ENCODE assay signal across 9 cellular contexts in genomic region chr1:73674945-73675561, GRCh38.
DNase-seq lines count a peak whose midpoint lies in the region; ATAC-seq and TF ChIP-seq lines count a peak whose summit lies in the region.
"Had no signal": no experiment of that assay in that cellular context is flagged by ENCODE, and none has a peak within 500 bp of the region (broad histone marks: within the 10 kb centered on the region; RNA-seq: fewer than 3 reads in every experiment).

No MANE protein-coding gene starts in this region.

- H3K27me3 Mint-ChIP-seq in osteocyte (ENCODE audit: unreplicated experiment): peaks cover 8% of the 10 kb centered on the region
- H3K27me3 Mint-ChIP-seq: activated B cell treated with CpG ODN at 0.5 μM for 24 hours had no signal

- in situ Hi-C loops in GM13976 (cut with MboI; ENCODE audit: low sequenced_read_pairs, unreplicated experiment): no loop called here

- TF ChIP-seq CTCF in GM13976 (IDR thresholded peaks at IDR 0.05; ENCODE audit: borderline replicate concordance, control extremely low read depth, extremely low read depth, insufficient read depth, missing control alignments): peak; percentile 45
- TF ChIP-seq CTCF in choroid plexus epithelial cell (conservative IDR thresholded peaks at IDR 0.05; ENCODE audit: low read depth, low read length): peak; percentile 34
- TF ChIP-seq CTCF in osteocyte (IDR thresholded peaks at IDR 0.05): peak; percentile 70

- no peak overlapping the region for H3K4me3 ChIP-seq in choroid plexus epithelial cell (ENCODE audit: low read depth, low read length)

- peak; percentile 71 for ATAC-seq in HG02981 (IDR thresholded peaks at IDR 0.05; ENCODE audit: unreplicated experiment)

- no peak overlapping the region for H3K4me3 Mint-ChIP-seq in osteocyte (ENCODE audit: unreplicated experiment)
- H3K4me3 Mint-ChIP-seq: activated B cell treated with CpG ODN at 0.5 μM for 24 hours had no signal

- H3K4me1 Mint-ChIP-seq in osteocyte (ENCODE audit: unreplicated experiment): no peaks in the 10 kb centered on the region
- H3K4me1 Mint-ChIP-seq: activated B cell treated with CpG ODN at 0.5 μM for 24 hours had no signal

- no peak overlapping the region for H3K27ac Mint-ChIP-seq in osteocyte (ENCODE audit: unreplicated experiment)
- H3K27ac Mint-ChIP-seq: activated B cell treated with CpG ODN at 0.5 μM for 24 hours had no signal

- H3K36me3 Mint-ChIP-seq in osteocyte (ENCODE audit: unreplicated experiment): no peaks in the 10 kb centered on the region

- H3K9me3 Mint-ChIP-seq in osteocyte (ENCODE audit: unreplicated experiment): no peaks in the 10 kb centered on the region
- H3K9me3 Mint-ChIP-seq: activated B cell treated with CpG ODN at 0.5 μM for 24 hours had no signal

- DNase-seq in GM13976 (ENCODE audit: low spot score) (peak; percentile 5), NCI-H446 treated with DMSO at 0.1 percent for 48 hours (lab: John Stamatoyannopoulos, UW) (peak; percentile 49), choroid plexus epithelial cell (ENCODE audit: low read depth) (peak; percentile 5), osteocyte (ENCODE audit: extremely low spot score, unreplicated experiment) (no peak), ecto neural progenitor cell (ENCODE audit: low spot score) (no peak), cortex of kidney (lab: John Stamatoyannopoulos, UW) (no peak)
- no peak for DNase-seq in activated CD4-positive, alpha-beta T cell treated with anti-CD3 and anti-CD28 coated beads, Interleukin-2, amount 50 U/mL, for 4 hours
- DNase-seq: activated B cell treated with CpG ODN at 0.5 μM for 24 hours had no signal

Comparison
In these comparisons a context has a peak if more than half of its experiments do, and no peak if none do; other contexts are left out.
1. DNase-seq: peak in GM13976 (single experiment), NCI-H446 treated with DMSO at 0.1 percent for 48 hours (single experiment) and choroid plexus epithelial cell (single experiment); none in osteocyte (single experiment), ecto neural progenitor cell (single experiment), activated CD4-positive, alpha-beta T cell treated with anti-CD3 and anti-CD28 coated beads, Interleukin-2, amount 50 U/mL, for 4 hours (0 of 2) and cortex of kidney (single experiment).
2. Peak in every context shown above with its lines, with median percentiles within 50 percentile points of each other: CTCF ChIP-seq.